8 cellular contexts compared by ENCODE assay signal in the genomic region with DNA sequence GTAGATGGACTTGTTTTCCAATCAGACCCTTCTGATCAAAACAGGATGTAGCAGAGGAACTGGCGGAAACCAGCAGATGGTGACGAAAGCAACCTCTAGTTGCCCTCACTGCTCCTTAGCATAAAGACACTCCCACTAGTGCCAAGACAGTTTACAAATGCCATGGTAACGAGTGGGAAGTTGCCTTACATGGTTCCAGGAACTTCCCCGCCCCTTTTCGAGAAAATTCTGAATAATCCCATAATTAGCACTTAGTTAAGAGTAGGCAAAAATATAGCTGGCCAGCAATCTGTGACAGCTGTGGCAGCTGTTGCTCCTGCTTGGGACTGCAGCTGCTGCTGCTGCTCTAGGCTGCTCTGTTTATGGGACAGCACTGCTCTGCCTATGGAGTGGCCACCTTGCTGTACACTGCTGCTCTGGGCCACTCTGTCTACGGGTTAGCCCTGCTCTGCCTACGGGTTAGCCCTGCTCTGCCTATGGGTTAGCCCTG. TPM values are rescaled to one million over a fixed set of nuclear protein-coding genes. Genes with fewer than 3 reads are reported as not detected.
DNase-seq lines count a peak whose midpoint lies in the region; ATAC-seq, FAIRE-seq and TF ChIP-seq lines count a peak whose summit lies in the region.

No MANE protein-coding gene starts in this region.

- no peaks in the 10 kb centered on the region for H3K79me2 ChIP-seq in DND-41 (ENCODE audit: insufficient read depth, low read length)

- H3K27ac Mint-ChIP-seq in activated CD4-positive, alpha-beta T cell treated with anti-CD3 and anti-CD28 coated beads for 36 hours = no peak overlapping the region

- H3K4me3 ChIP-seq in DND-41 (ENCODE audit: low read depth in 1 of 2, low read length in 2 of 2) = no peak overlapping the region

- CTCF ChIA-PET in activated CD4-positive, alpha-beta T cell treated with anti-CD3 and anti-CD28 coated beads for 36 hours (lab: Charles Lee) = interaction anchor here (1.2 kb wide), 2 partner anchors 9 to 44 kb away, joined by 4 read pairs; no protein-coding TSS in a partner anchor

- H3K4me1 Mint-ChIP-seq in activated CD4-positive, alpha-beta T cell treated with anti-CD3 and anti-CD28 coated beads for 36 hours = peaks cover 72% of the 10 kb centered on the region

- H3K27me3 Mint-ChIP-seq in activated CD4-positive, alpha-beta T cell treated with anti-CD3 and anti-CD28 coated beads for 36 hours = no peaks in the 10 kb centered on the region

- no peak overlapping the region; the same call in 1 of the 2 replicates for H3K9ac ChIP-seq in DND-41 (ENCODE audit: low read depth, low read length)

- TF ChIP-seq CTCF in DND-41 (IDR thresholded peaks at IDR 0.05; ENCODE audit: borderline replicate concordance, extremely low read depth, low read length, poor library complexity, severe bottlenecking) (peak; percentile 38), D721Med (IDR thresholded peaks at IDR 0.05; ENCODE audit: insufficient read depth, missing control alignments) (no peak)

- H2AFZ ChIP-seq in DND-41 (ENCODE audit: low read depth, low read length) = no peak overlapping the region

- FAIRE-seq in D721Med (lab: Jason Lieb, UNC) = no peak

- no peaks in the 10 kb centered on the region for H3K27me3 ChIP-seq in DND-41 (ENCODE audit: insufficient read depth, low read length, poor library complexity)

- H4K20me1 ChIP-seq in DND-41 (ENCODE audit: insufficient read depth, low read length) = no peaks in the 10 kb centered on the region

- no peaks in the 10 kb centered on the region for H3K36me3 Mint-ChIP-seq in activated CD4-positive, alpha-beta T cell treated with anti-CD3 and anti-CD28 coated beads for 36 hours (ENCODE audit: low read depth)

- ATAC-seq in DND-41 (ENCODE audit: insufficient read depth, low read depth) (peak; percentile 62), HG03460 (IDR thresholded peaks at IDR 0.05; ENCODE audit: unreplicated experiment) (peak; percentile 32), HG02623 (IDR thresholded peaks at IDR 0.05; ENCODE audit: unreplicated experiment) (no peak)
- ATAC-seq in activated CD4-positive, alpha-beta T cell treated with anti-CD3 and anti-CD28 coated beads for 36 hours = peak; percentile 72

- intact Hi-C loops in activated CD4-positive, alpha-beta T cell treated with anti-CD3 and anti-CD28 coated beads for 36 hours (cut with DNase I, micrococcal nuclease) = loop anchor here in 1 of 2 experiments (5.0 kb wide), 1 partner anchor 91 kb away; no protein-coding TSS in a partner anchor

- H3K27ac ChIP-seq in DND-41 (ENCODE audit: low read length) = peak overlapping the region; percentile 72

- H3K4me1 ChIP-seq in DND-41 (ENCODE audit: insufficient read depth, low read length) = peaks cover 59% of the 10 kb centered on the region

- DNase-seq in DND-41 = peak; percentile 80
- DNase-seq in activated CD4-positive, alpha-beta T cell treated with anti-CD3 and anti-CD28 coated beads for 36 hours = peak; percentile 65
- DNase-seq in left kidney (ENCODE audit: low read depth, low spot score) = peak; percentile 27
- DNase-seq in D721Med (ENCODE audit: insufficient read length, low spot score) = no peak
- DNase-seq in HCEC 1CT = no peak
- no peak for DNase-seq in NCI-H146 (lab: John Stamatoyannopoulos, UW)

- H3K4me2 ChIP-seq in DND-41 (ENCODE audit: insufficient read depth, low read length) = no peak overlapping the region; the same call in 1 of the 2 replicates

- POLR2A ChIA-PET in activated CD4-positive, alpha-beta T cell treated with anti-CD3 and anti-CD28 coated beads for 36 hours (lab: Charles Lee) = no interaction called here

- H3K9me3 Mint-ChIP-seq in activated CD4-positive, alpha-beta T cell treated with anti-CD3 and anti-CD28 coated beads for 36 hours (ENCODE audit: low read depth) = no peaks in the 10 kb centered on the region

- no peaks in the 10 kb centered on the region for H3K9me3 ChIP-seq in DND-41 (ENCODE audit: insufficient read depth, low read length, severe bottlenecking)

- H3K36me3 ChIP-seq in DND-41 (ENCODE audit: insufficient read depth, low read length) = no peaks in the 10 kb centered on the region

- no peak overlapping the region for H3K4me3 Mint-ChIP-seq in activated CD4-positive, alpha-beta T cell treated with anti-CD3 and anti-CD28 coated beads for 36 hours

RNA-seq across cellular contexts. Expression of a gene that starts 33.4 kb away (rescaled TPM):
- 10 to 100 TPM; 53.5 to 68.0 TPM for total RNA-seq in activated CD4-positive, alpha-beta T cell treated with anti-CD3 and anti-CD28 coated beads for 36 hours

Comparison
In these comparisons a context has a peak if more than half of its experiments do, and no peak if none do; other contexts are left out.
1. DNase-seq: peak in DND-41 (single experiment), activated CD4-positive, alpha-beta T cell treated with anti-CD3 and anti-CD28 coated beads for 36 hours (single experiment) and left kidney (single experiment); none in D721Med (single experiment), HCEC 1CT (single experiment) and NCI-H146 (single experiment).